ENCODE assay signal across 14 cellular contexts in genomic region chr14:63737582-63738006, GRCh38. TPM values are rescaled to one million over a fixed set of nuclear protein-coding genes. Genes with fewer than 3 reads are reported as not detected.
DNase-seq lines count a peak whose midpoint lies in the region; ATAC-seq, FAIRE-seq and TF ChIP-seq lines count a peak whose summit lies in the region.
"Had no signal": no experiment of that assay in that cellular context is flagged by ENCODE, and none has a peak within 500 bp of the region (broad histone marks: within the 10 kb centered on the region; RNA-seq: fewer than 3 reads in every experiment).

No MANE protein-coding gene starts in this region.

- peak overlapping the region; percentile 41 for H3K4me3 Mint-ChIP-seq in stimulated activated memory B cell treated with anti-CD40 and anti-IgM and Interleukin-4, amounts not matched to agents 10 μg/mL and 1 μg/mL and 100 μg/mL, for 72 hours
- H3K4me3 Mint-ChIP-seq: GM23338 had no signal

- H3K9me3 ChIP-seq in HepG2 (ENCODE audit: low read length) (no peaks in the 10 kb centered on the region), right lobe of liver (no peaks in the 10 kb centered on the region), esophagus squamous epithelium (no peaks in the 10 kb centered on the region)
- H3K9me3 ChIP-seq: BLaER1, suprapubic skin had no signal

- H3K36me3 Mint-ChIP-seq in stimulated activated memory B cell treated with anti-CD40 and anti-IgM and Interleukin-4, amounts not matched to agents 10 μg/mL and 1 μg/mL and 100 μg/mL, for 72 hours, result no peaks in the 10 kb centered on the region

- H3K9ac ChIP-seq in HepG2 (ENCODE audit: insufficient read depth, low read depth, low read length), result no peak overlapping the region
- H3K9ac ChIP-seq: BLaER1 had no signal

- no TSS peak for BruUV-seq in HepG2 (replicated peaks; lab: Mats Ljungman, UMichigan)

- H3K9me3 Mint-ChIP-seq in stimulated activated memory B cell treated with anti-CD40 and anti-IgM and Interleukin-4, amounts not matched to agents 10 μg/mL and 1 μg/mL and 100 μg/mL, for 72 hours, result no peaks in the 10 kb centered on the region
- H3K9me3 Mint-ChIP-seq: GM23338 had no signal

- no peak for FAIRE-seq in HepG2 (lab: Jason Lieb, UNC)

- no peaks in the 10 kb centered on the region for H3K79me2 ChIP-seq in HepG2 (ENCODE audit: insufficient read depth, low read length)

- no peak for TF ChIP-seq RAD21 in HepG2 (CRISPR knock-in tag; IDR thresholded peaks at IDR 0.05)

- in situ Hi-C loops in HepG2 (cut with HindIII; ENCODE audit: extremely low pct_ligation_motif_present, low pct_unique_long_range_greater_than_20kb), result no loop called here
- in situ Hi-C loops in brain microvascular endothelial cell (cut with HindIII; ENCODE audit: low pct_ligation_motif_present, low sequenced_read_pairs), result no loop called here

- TF ChIP-seq POLR2A in HepG2 (IDR thresholded peaks at IDR 0.05; ENCODE audit: insufficient read depth in 1 of 2, low read depth in 2 of 2, low read length in 2 of 2), result no peak
- no peak for TF ChIP-seq POLR2A in right lobe of liver (IDR thresholded peaks at IDR 0.05)
- no peak for TF ChIP-seq POLR2A in esophagus squamous epithelium (IDR thresholded peaks at IDR 0.05)

- peaks cover 15% of the 10 kb centered on the region for H3K4me1 Mint-ChIP-seq in stimulated activated memory B cell treated with anti-CD40 and anti-IgM and Interleukin-4, amounts not matched to agents 10 μg/mL and 1 μg/mL and 100 μg/mL, for 72 hours
- H3K4me1 Mint-ChIP-seq: GM23338 had no signal

- intact Hi-C loops in HepG2 (cut with micrococcal nuclease; ENCODE audit: unreplicated experiment) (no loop called here), right lobe of liver (cut with DNase I) (no loop called here), esophagus squamous epithelium (cut with DNase I) (no loop called here), cardiac septum (cut with DNase I) (no loop called here)

- H4K20me1 ChIP-seq in HepG2 (ENCODE audit: insufficient read depth, low read length), result no peaks in the 10 kb centered on the region
- H4K20me1 ChIP-seq: BLaER1 had no signal

- peak overlapping the region; percentile 91 for H3K27ac Mint-ChIP-seq in stimulated activated memory B cell treated with anti-CD40 and anti-IgM and Interleukin-4, amounts not matched to agents 10 μg/mL and 1 μg/mL and 100 μg/mL, for 72 hours
- H3K27ac Mint-ChIP-seq: GM23338 had no signal

- 3% methylated on average over 1 of the region's 1 CpG for WGBS in HepG2 (ENCODE audit: low lambda C conversion rate)
- WGBS in right lobe of liver (ENCODE audit: insufficient coverage, low coverage, low lambda C conversion rate, missing lambda C conversion rate), result 73% methylated on average over 1 of the region's 1 CpG
- 75 to 86% methylated on average over 1 of the region's 1 CpG for WGBS in esophagus squamous epithelium, 2 donors

- peak overlapping the region; percentile 85 for H2AFZ ChIP-seq in HepG2 (ENCODE audit: low read length)
- H2AFZ ChIP-seq: GM23338 had no signal

- TF ChIP-seq EP300 in HepG2 (IDR thresholded peaks at IDR 0.05; ENCODE audit: low read depth in 2 of 2, low read length in 2 of 2) (no peak), HepG2 (CRISPR knock-in tag; IDR thresholded peaks at IDR 0.05; ENCODE audit: borderline replicate concordance) (no peak)

- peak overlapping the region; percentile 57; the same call in 1 of the 2 replicates for H3K4me2 ChIP-seq in HepG2 (ENCODE audit: low read depth, low read length)
- H3K4me2 ChIP-seq: BLaER1, GM23338 had no signal

- CTCF ChIA-PET in HepG2 (lab: Yijun Ruan, JAX; ENCODE audit: low intra/inter-chr PET ratio, low total read pairs), result no interaction called here

- DNase-seq in HepG2 (ENCODE audit: low spot score) (no peak), right lobe of liver (no peak), brain microvascular endothelial cell (no peak), esophagus squamous epithelium (lab: John Stamatoyannopoulos, UW) (no peak), cardiac septum (ENCODE audit: low spot score) (no peak)
- DNase-seq: activated naive CD4-positive, alpha-beta T cell treated with Interleukin-2 at 50 U/mL for 16 hours; NCI-H187 treated with DMSO at 0.1 percent for 48 hours; stimulated activated CD4-positive, alpha-beta T cell treated with anti-CD3 and anti-CD28 coated beads, Interleukin-12 subunit alpha, Interleukin-12 subunit beta, amount 100 ng/mL, for 4 hours had no signal

- H3K27me3 Mint-ChIP-seq in stimulated activated memory B cell treated with anti-CD40 and anti-IgM and Interleukin-4, amounts not matched to agents 10 μg/mL and 1 μg/mL and 100 μg/mL, for 72 hours, result no peaks in the 10 kb centered on the region

- H3K4me1 ChIP-seq in HepG2 (ENCODE audit: insufficient read depth, low read length) (no peaks in the 10 kb centered on the region), right lobe of liver (no peaks in the 10 kb centered on the region), esophagus squamous epithelium (peaks cover 0 to 7% (median 0%) of the 10 kb centered on the region in 3 donors)
- H3K4me1 ChIP-seq: suprapubic skin had no signal

- POLR2A ChIA-PET in HepG2 (lab: Yijun Ruan, JAX), result no interaction called here

- ATAC-seq in HepG2, result no peak
- ATAC-seq in right lobe of liver, result no peak
- peak; percentile 94 for ATAC-seq in GM21825 (IDR thresholded peaks at IDR 0.05; ENCODE audit: unreplicated experiment)
- peak; percentile 84 for ATAC-seq in HG03469 (IDR thresholded peaks at IDR 0.05; ENCODE audit: unreplicated experiment)
- peak; percentile 59 for ATAC-seq in stimulated activated memory B cell treated with anti-CD40 and anti-IgM and Interleukin-4, amounts not matched to agents 10 μg/mL and 1 μg/mL and 100 μg/mL, for 72 hours
- ATAC-seq: GM23338 had no signal

- H3K4me3 ChIP-seq in HepG2 (replicated peaks in 1 of 3; ENCODE audit: insufficient read depth in 1 of 3, low read depth in 2 of 3, low read length in 3 of 3), result no peak overlapping the region
- H3K4me3 ChIP-seq in right lobe of liver, result no peak overlapping the region
- no peak overlapping the region for H3K4me3 ChIP-seq in brain microvascular endothelial cell (ENCODE audit: low read depth, low read length)
- no peak overlapping the region for H3K4me3 ChIP-seq in esophagus squamous epithelium
- H3K4me3 ChIP-seq: BLaER1, GM23338, suprapubic skin had no signal

- H3K27me3 ChIP-seq in HepG2 (ENCODE audit: control insufficient read depth in 1 of 2, insufficient read depth in 2 of 2, low read length in 2 of 2) (peaks cover 0 to 13% of the 10 kb centered on the region in 2 experiments; a peak in 3 of 5 replicates), right lobe of liver (no peaks in the 10 kb centered on the region), brain microvascular endothelial cell (replicated peaks) (no peaks in the 10 kb centered on the region), esophagus squamous epithelium (no peaks in the 10 kb centered on the region)
- H3K27me3 ChIP-seq: BLaER1, suprapubic skin had no signal

- no peaks in the 10 kb centered on the region for H3K36me3 ChIP-seq in HepG2 (replicated peaks in 1 of 2; ENCODE audit: control insufficient read depth in 1 of 2, insufficient read depth in 2 of 2, low read length in 2 of 2)
- no peaks in the 10 kb centered on the region for H3K36me3 ChIP-seq in right lobe of liver
- no peaks in the 10 kb centered on the region for H3K36me3 ChIP-seq in brain microvascular endothelial cell (replicated peaks)
- H3K36me3 ChIP-seq in esophagus squamous epithelium, result no peaks in the 10 kb centered on the region
- H3K36me3 ChIP-seq: BLaER1, suprapubic skin had no signal

- TF ChIP-seq CTCF in HepG2 (CRISPR knock-in tag; IDR thresholded peaks at IDR 0.05), result no peak
- TF ChIP-seq CTCF in right lobe of liver (IDR thresholded peaks at IDR 0.05), result no peak
- no peak for TF ChIP-seq CTCF in brain microvascular endothelial cell (IDR thresholded peaks at IDR 0.05; ENCODE audit: low read depth, low read length, missing control alignments)
- no peak for TF ChIP-seq CTCF in esophagus squamous epithelium (IDR thresholded peaks at IDR 0.05)

- H3K27ac ChIP-seq in HepG2 (ENCODE audit: extremely low read length, insufficient read depth, low read length) (no peak overlapping the region), right lobe of liver (no peak overlapping the region), brain microvascular endothelial cell (no peak overlapping the region), esophagus squamous epithelium (no peak overlapping the region)
- H3K27ac ChIP-seq: BLaER1, suprapubic skin had no signal

TF ChIP-seq in HepG2, 621 proteins besides CTCF, POLR2A, EP300 and RAD21 (continues in another document):
- TF ChIP-seq ZNF263 (CRISPR knock-in tag; IDR thresholded peaks at IDR 0.05), result no peak
- no peak for TF ChIP-seq ZNF138 (CRISPR knock-in tag; IDR thresholded peaks at IDR 0.05; ENCODE audit: low read depth)
- TF ChIP-seq PITX1 (CRISPR knock-in tag; IDR thresholded peaks at IDR 0.05), result no peak

RNA-seq across cellular contexts. Expression of gene SGPP1, which starts 9.7 kb away (rescaled TPM):
- total RNA-seq in HepG2 (2016; rRNA removed; fragmentation: Illumina TruSeq; extraction: Trizol) (4.8 and 6.4 TPM in 2 replicates), right lobe of liver (10 to 100 TPM; 13.2 to 25.6 (median 20.9) TPM), esophagus squamous epithelium (10 to 100 TPM in 3 of 4 donors, 1 to 10 TPM in 1; 5.8 to 15.7 (median 14.6) TPM), cardiac septum (5.6 TPM)
- 0.61 and 0.79 TPM in 2 replicates for total RNA-seq in HepG2 (2016; cell fraction: cytosol; rRNA removed; fragmentation: Illumina TruSeq; extraction: Trizol; ENCODE audit: low read depth)
- 3.9 and 7.0 TPM in 2 replicates for total RNA-seq in HepG2 (2016; cell fraction: insoluble cytoplasmic fraction; rRNA removed; fragmentation: Illumina TruSeq; extraction: Trizol)
- 1.8 and 2.5 TPM in 2 replicates for total RNA-seq in HepG2 (2016; cell fraction: membrane; rRNA removed; fragmentation: Illumina TruSeq; extraction: Trizol)
- total RNA-seq in HepG2 (2016; cell fraction: nucleus; rRNA removed; fragmentation: Illumina TruSeq; extraction: Trizol), result 8.8 and 9.5 TPM in 2 replicates
- polyA plus RNA-seq in HepG2 (2011; rRNA removed), result 6.6 and 6.8 TPM in 2 replicates
- 3.8 and 5.9 TPM in 2 replicates for polyA plus RNA-seq in HepG2 (2011; cell fraction: cytosol; rRNA removed)
- 2.6 and 3.1 TPM in 2 replicates for polyA plus RNA-seq in HepG2 (2011; cell fraction: nucleus; rRNA removed)
- 8.6 and 12.1 TPM in 2 replicates for polyA plus RNA-seq in HepG2 (2012)
- 0.44 and 0.58 TPM in 2 replicates for polyA plus RNA-seq in HepG2 (2016; cell fraction: cytosol; fragmentation: Illumina TruSeq; extraction: Trizol; ENCODE audit: low read depth)
- 5.9 and 6.6 TPM in 2 replicates for polyA plus RNA-seq in HepG2 (2016; cell fraction: insoluble cytoplasmic fraction; fragmentation: Illumina TruSeq; extraction: Trizol; ENCODE audit: low read depth)
- 1.8 and 2.2 TPM in 2 replicates for polyA plus RNA-seq in HepG2 (2016; cell fraction: membrane; fragmentation: Illumina TruSeq; extraction: Trizol; ENCODE audit: low read depth)
- 13.3 and 14.2 TPM in 2 replicates for polyA plus RNA-seq in HepG2 (2016; cell fraction: nucleus; fragmentation: Illumina TruSeq; extraction: Trizol; ENCODE audit: insufficient read depth, low read depth)
- polyA minus RNA-seq in HepG2 (2011; rRNA and poly(A)+ RNA removed; ENCODE audit: low replicate concordance), result 7.8 and 12.9 TPM in 2 replicates
- 5.9 and 6.9 TPM in 2 replicates for polyA minus RNA-seq in HepG2 (2011; cell fraction: cytosol; rRNA and poly(A)+ RNA removed)
- 8.0 and 8.9 TPM in 2 replicates for polyA minus RNA-seq in HepG2 (2011; cell fraction: nucleus; rRNA and poly(A)+ RNA removed)

Comparison
In these comparisons a context has a peak if more than half of its experiments do, and no peak if none do; other contexts are left out.
1. ATAC-seq: peak in GM21825 (single experiment), HG03469 (single experiment) and stimulated activated memory B cell treated with anti-CD40 and anti-IgM and Interleukin-4, amounts not matched to agents 10 μg/mL and 1 μg/mL and 100 μg/mL, for 72 hours (single experiment); none in HepG2 (single experiment) and right lobe of liver (0 of 4).